8 cellular contexts compared by ENCODE assay signal in the genomic region with DNA sequence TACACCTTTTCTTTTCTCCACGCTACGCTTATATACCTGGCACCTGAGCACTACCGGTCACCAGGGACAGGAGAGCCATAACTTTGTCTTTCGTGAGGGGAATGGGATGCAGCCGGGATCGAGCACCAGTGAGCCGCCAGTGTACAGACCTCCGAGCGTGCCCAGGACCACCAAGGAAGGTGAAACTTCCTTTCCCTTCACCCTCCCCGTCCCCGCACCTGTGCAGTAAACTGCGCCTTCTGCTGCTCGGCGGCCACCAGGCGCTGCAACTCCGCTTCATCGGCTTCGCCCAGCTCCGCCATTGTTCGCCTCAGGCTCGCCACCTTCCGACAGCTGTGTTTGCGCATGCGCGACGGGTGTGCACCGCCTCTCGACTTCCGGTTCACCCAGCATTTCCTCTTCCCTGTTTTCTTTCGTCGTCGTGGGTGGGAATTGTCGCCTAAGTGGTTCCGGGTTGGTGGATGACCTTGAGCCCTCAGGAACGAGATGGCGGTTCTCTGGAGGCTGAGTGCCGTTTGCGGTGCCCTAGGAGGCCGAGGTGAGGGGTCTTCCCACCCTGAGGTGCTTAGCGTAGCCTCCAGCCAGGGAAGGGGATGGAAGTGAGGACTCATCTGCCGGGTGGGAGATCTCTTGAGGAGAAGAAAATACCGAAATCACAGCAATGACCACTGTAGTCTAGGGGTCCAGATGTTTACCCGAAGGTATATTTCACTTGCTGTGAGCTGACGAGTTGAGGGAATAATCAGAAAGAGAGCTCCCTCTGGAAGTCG. TPM values are rescaled to one million over a fixed set of nuclear protein-coding genes. Genes with fewer than 3 reads are reported as not detected.
DNase-seq lines count a peak whose midpoint lies in the region; ATAC-seq and TF ChIP-seq lines count a peak whose summit lies in the region.

A gene (plus strand): TSS at position 452 of the 770 bp plus-strand sequence. CDS start 35 bp downstream, at position 487.
A gene with protein sequence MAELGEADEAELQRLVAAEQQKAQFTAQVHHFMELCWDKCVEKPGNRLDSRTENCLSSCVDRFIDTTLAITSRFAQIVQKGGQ (minus strand): TSS at position 335 of the 770 bp plus-strand sequence. CDS start 33 bp downstream, at position 302.

- TF ChIP-seq EP300 in SK-N-SH (IDR thresholded peaks at IDR 0.05; ENCODE audit: borderline replicate concordance in 1 of 2, low read depth in 1 of 2, low read length in 1 of 2) (no peak), suprapubic skin (IDR thresholded peaks at IDR 0.05) (no peak)

- CTCF ChIA-PET in SK-N-SH (lab: Yijun Ruan, JAX), result interaction anchor here (0.8 to 4.2 kb wide), 5 partner anchors 11 to 193 kb away, joined by 3 to 16 read pairs (median 4); no protein-coding TSS in a partner anchor

- H3K9ac ChIP-seq in SK-N-SH, result peak within 1 kb of the TSS; percentile 81

- peak within 1 kb of the TSS; percentile 99 for H3K4me3 ChIP-seq in GM08714 (ENCODE audit: low read length)
- H3K4me3 ChIP-seq in SK-N-SH (ENCODE audit: low read depth in 2 of 2, low read length in 1 of 2), result peak within 1 kb of the TSS; percentile 72 to 85
- peak within 1 kb of the TSS; percentile 93 for H3K4me3 ChIP-seq in suprapubic skin

- peak within 1 kb of the TSS; percentile 27; the same call in 1 of the 2 replicates for H2AFZ ChIP-seq in SK-N-SH (ENCODE audit: low read depth)

- H3K79me2 ChIP-seq in SK-N-SH (ENCODE audit: insufficient read depth), result peaks cover 64% of the 10 kb centered on the region

- H3K27ac ChIP-seq in SK-N-SH (ENCODE audit: low read depth in 2 of 2, low read length in 1 of 2) (peak within 1 kb of the TSS; percentile 48 to 86), suprapubic skin (peak within 1 kb of the TSS; percentile 83)

- peaks cover 38% of the 10 kb centered on the region for H3F3A ChIP-seq in SK-N-SH (replicated peaks; ENCODE audit: insufficient read depth)

- peaks cover 64% of the 10 kb centered on the region in 2 experiments for H3K36me3 ChIP-seq in SK-N-SH (replicated peaks in 1 of 2; ENCODE audit: control insufficient read depth in 1 of 2, insufficient read depth in 2 of 2, low read length in 1 of 2)
- peaks cover 64% of the 10 kb centered on the region for H3K36me3 ChIP-seq in suprapubic skin

- no peaks in the 10 kb centered on the region for H3K9me2 ChIP-seq in SK-N-SH

- TF ChIP-seq RAD21 in SK-N-SH (IDR thresholded peaks at IDR 0.05; ENCODE audit: low read length), result no peak

- H4K20me1 ChIP-seq in SK-N-SH (ENCODE audit: insufficient read depth), result no peaks in the 10 kb centered on the region

- H3K9me3 ChIP-seq in SK-N-SH, result no peaks in the 10 kb centered on the region
- no peaks in the 10 kb centered on the region for H3K9me3 ChIP-seq in suprapubic skin

- peak; percentile 40 for TF ChIP-seq CTCF in SK-N-SH (IDR thresholded peaks at IDR 0.05)
- peak in 1 of 2 donors; percentile 44 for TF ChIP-seq CTCF in suprapubic skin (IDR thresholded peaks at IDR 0.05)

- POLR2A ChIA-PET in SK-N-SH (lab: Yijun Ruan, JAX), result interaction anchor here (0.7 to 1.5 kb wide), 2 partner anchors 21 to 215 kb away, joined by 3 read pairs; a partner anchor contains a TSS

- H3K27me3 ChIP-seq in SK-N-SH (ENCODE audit: insufficient read depth), result no peaks in the 10 kb centered on the region
- H3K27me3 ChIP-seq in suprapubic skin, result no peaks in the 10 kb centered on the region

- WGBS in SK-N-SH (ENCODE audit: low lambda C conversion rate), result under 1% methylated on average over 43 of the region's 45 CpGs
- under 1% methylated on average over 29 of the region's 45 CpGs for WGBS in suprapubic skin

- peak; percentile 89 for DNase-seq in NCI-H1048 (lab: John Stamatoyannopoulos, UW)
- peak; percentile 91 for DNase-seq in SK-N-SH
- peak; percentile 92 for DNase-seq in activated naive CD4-positive, alpha-beta T cell treated with anti-CD3 and anti-CD28 coated beads, Interleukin-2, amount 50 U/mL, for 16 hours
- DNase-seq in germinal center (ENCODE audit: low spot score), result peak; percentile 94
- peak in 55 of 56 donors; percentile 66 to 97 (median 93) for DNase-seq in nucleus accumbens (lab: John Stamatoyannopoulos, UW)
- DNase-seq in suprapubic skin (ENCODE audit: low spot score in 2 of 2), result peak; percentile 98

- H3K4me2 ChIP-seq in SK-N-SH, result peak within 1 kb of the TSS; percentile 86

- peak; percentile 34 to 56 for TF ChIP-seq POLR2A in suprapubic skin (IDR thresholded peaks at IDR 0.05)

- peak; percentile 87 for ATAC-seq in HG02571 (IDR thresholded peaks at IDR 0.05; ENCODE audit: unreplicated experiment)

- H3K4me1 ChIP-seq in SK-N-SH (ENCODE audit: control insufficient read depth in 1 of 2, insufficient read depth in 2 of 2, low read depth in 1 of 2, low read length in 1 of 2), result peaks cover 0 to 19% of the 10 kb centered on the region in 2 experiments; a peak in 3 of 4 replicates
- H3K4me1 ChIP-seq in suprapubic skin, result peaks cover 37% of the 10 kb centered on the region

TF ChIP-seq in SK-N-SH, 30 proteins besides CTCF, POLR2A, EP300 and RAD21 (continues in another document):
- TF ChIP-seq RFX5 (IDR thresholded peaks at IDR 0.05; ENCODE audit: low read length) (no peak), SIN3A (IDR thresholded peaks at IDR 0.05; ENCODE audit: borderline replicate concordance, low read depth, low read length) (0 out of 2 replicates have a peak, but pooled peaks have one; percentile 78), EZH2phosphoT487 (IDR thresholded peaks at IDR 0.05; ENCODE audit: borderline replicate concordance, low read depth) (no peak), TAF1 (IDR thresholded peaks at IDR 0.05; ENCODE audit: borderline replicate concordance, low read depth, low read length) (peak; percentile 92), YY1 (IDR thresholded peaks at IDR 0.05; ENCODE audit: low read depth) (peak; percentile 92), FOXM1 (IDR thresholded peaks at IDR 0.05; ENCODE audit: low read depth) (no peak), NRF1 (IDR thresholded peaks at IDR 0.05; ENCODE audit: low read depth, low read length) (peak; percentile 79), RXRA (IDR thresholded peaks at IDR 0.05; ENCODE audit: borderline replicate concordance, low read depth) (no peak), GABPA (IDR thresholded peaks at IDR 0.05; ENCODE audit: low read depth) (peak; percentile 99), ELF1 (IDR thresholded peaks at IDR 0.05) (peak; percentile 94), TEAD4 (IDR thresholded peaks at IDR 0.05; ENCODE audit: borderline replicate concordance, insufficient read depth) (no peak), NFIC (IDR thresholded peaks at IDR 0.05; ENCODE audit: borderline replicate concordance) (no peak), GATA2 (CRISPR knock-in tag; IDR thresholded peaks at IDR 0.05) (no peak), CHD2 (IDR thresholded peaks at IDR 0.05; ENCODE audit: low read length, partially characterized antibody) (peak; percentile 94), FOSL2 (IDR thresholded peaks at IDR 0.05; ENCODE audit: borderline replicate concordance, low read depth) (no peak)
- TF ChIP-seq, protein P1, sequence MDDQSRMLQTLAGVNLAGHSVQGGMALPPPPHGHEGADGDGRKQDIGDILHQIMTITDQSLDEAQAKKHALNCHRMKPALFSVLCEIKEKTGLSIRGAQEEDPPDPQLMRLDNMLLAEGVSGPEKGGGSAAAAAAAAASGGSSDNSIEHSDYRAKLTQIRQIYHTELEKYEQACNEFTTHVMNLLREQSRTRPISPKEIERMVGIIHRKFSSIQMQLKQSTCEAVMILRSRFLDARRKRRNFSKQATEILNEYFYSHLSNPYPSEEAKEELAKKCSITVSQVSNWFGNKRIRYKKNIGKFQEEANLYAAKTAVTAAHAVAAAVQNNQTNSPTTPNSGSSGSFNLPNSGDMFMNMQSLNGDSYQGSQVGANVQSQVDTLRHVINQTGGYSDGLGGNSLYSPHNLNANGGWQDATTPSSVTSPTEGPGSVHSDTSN (IDR thresholded peaks at IDR 0.05), result no peak
- TF ChIP-seq, protein P2, sequence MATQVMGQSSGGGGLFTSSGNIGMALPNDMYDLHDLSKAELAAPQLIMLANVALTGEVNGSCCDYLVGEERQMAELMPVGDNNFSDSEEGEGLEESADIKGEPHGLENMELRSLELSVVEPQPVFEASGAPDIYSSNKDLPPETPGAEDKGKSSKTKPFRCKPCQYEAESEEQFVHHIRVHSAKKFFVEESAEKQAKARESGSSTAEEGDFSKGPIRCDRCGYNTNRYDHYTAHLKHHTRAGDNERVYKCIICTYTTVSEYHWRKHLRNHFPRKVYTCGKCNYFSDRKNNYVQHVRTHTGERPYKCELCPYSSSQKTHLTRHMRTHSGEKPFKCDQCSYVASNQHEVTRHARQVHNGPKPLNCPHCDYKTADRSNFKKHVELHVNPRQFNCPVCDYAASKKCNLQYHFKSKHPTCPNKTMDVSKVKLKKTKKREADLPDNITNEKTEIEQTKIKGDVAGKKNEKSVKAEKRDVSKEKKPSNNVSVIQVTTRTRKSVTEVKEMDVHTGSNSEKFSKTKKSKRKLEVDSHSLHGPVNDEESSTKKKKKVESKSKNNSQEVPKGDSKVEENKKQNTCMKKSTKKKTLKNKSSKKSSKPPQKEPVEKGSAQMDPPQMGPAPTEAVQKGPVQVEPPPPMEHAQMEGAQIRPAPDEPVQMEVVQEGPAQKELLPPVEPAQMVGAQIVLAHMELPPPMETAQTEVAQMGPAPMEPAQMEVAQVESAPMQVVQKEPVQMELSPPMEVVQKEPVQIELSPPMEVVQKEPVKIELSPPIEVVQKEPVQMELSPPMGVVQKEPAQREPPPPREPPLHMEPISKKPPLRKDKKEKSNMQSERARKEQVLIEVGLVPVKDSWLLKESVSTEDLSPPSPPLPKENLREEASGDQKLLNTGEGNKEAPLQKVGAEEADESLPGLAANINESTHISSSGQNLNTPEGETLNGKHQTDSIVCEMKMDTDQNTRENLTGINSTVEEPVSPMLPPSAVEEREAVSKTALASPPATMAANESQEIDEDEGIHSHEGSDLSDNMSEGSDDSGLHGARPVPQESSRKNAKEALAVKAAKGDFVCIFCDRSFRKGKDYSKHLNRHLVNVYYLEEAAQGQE (IDR thresholded peaks at IDR 0.05; ENCODE audit: low read depth, low read length), result no peak

RNA-seq across cellular contexts. Expression of the first gene that starts in this region (rescaled TPM):
- polyA plus RNA-seq in SK-N-SH (2012; rRNA removed), result 169 and 192 TPM in 2 replicates
- polyA plus RNA-seq in SK-N-SH (2012; cell fraction: cytosol; rRNA removed), result 162 and 163 TPM in 2 replicates
- polyA plus RNA-seq in SK-N-SH (2012; cell fraction: nucleus; rRNA removed), result 106 and 117 TPM in 2 replicates
- 100 to 1,000 TPM in 3 of 4 donors, 10 to 100 TPM in 1; 64.4 to 125 (median 109) TPM for total RNA-seq in suprapubic skin

RNA-seq across cellular contexts. Expression of the second gene that starts in this region (rescaled TPM):
- polyA plus RNA-seq in SK-N-SH (2012; rRNA removed), result 156 and 188 TPM in 2 replicates
- polyA plus RNA-seq in SK-N-SH (2012; cell fraction: cytosol; rRNA removed), result 178 and 185 TPM in 2 replicates
- polyA plus RNA-seq in SK-N-SH (2012; cell fraction: nucleus; rRNA removed), result 47.3 and 72.5 TPM in 2 replicates
- 10 to 100 TPM; 15.0 to 48.4 (median 37.1) TPM for total RNA-seq in suprapubic skin

Comparison
In these comparisons a context has a peak if more than half of its experiments do, and no peak if none do; other contexts are left out.
1. Peak in every context shown above with its lines: DNase-seq, ATAC-seq, H3K4me3 ChIP-seq and H3K27ac ChIP-seq.